In the genomic region with DNA sequence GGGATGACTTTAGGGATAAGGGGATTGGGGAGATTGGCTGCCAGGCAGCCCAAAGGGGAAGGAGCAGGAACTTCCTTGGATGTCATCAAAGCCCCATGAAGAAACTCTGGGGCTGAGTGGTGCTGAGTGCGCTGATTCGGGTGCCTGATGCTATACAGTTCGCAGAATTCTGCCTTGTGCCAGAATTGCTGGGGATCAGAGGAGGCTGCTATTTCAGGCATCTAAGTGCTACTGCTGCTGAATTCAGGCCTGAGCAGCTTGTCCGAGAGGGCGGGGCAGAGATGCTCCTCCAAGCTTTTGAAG, we compare ENCODE assay signal across 22 cellular contexts.
DNase-seq lines count a peak whose midpoint lies in the region; ATAC-seq and TF ChIP-seq lines count a peak whose summit lies in the region.
"Had no signal": no experiment of that assay in that cellular context is flagged by ENCODE, and none has a peak within 500 bp of the region (broad histone marks: within the 10 kb centered on the region; RNA-seq: fewer than 3 reads in every experiment).

No MANE protein-coding gene starts in this region.

- no peaks in the 10 kb centered on the region for H3K27me3 Mint-ChIP-seq in brain
- peaks cover 2% of the 10 kb centered on the region for H3K27me3 Mint-ChIP-seq in activated T-helper 1 cell treated with anti-CD3 and anti-CD28 coated beads, Interleukin-12 subunit alpha, Interleukin-12 subunit beta, Interleukin-2, Interleukin-4 antibody, amounts not matched to agents 30 ng/mL and 10 ng/mL and 1 ng/mL, durations not matched to agents 14 hours and 24 hours and 36 hours (ENCODE audit: insufficient read depth)
- H3K27me3 Mint-ChIP-seq: activated naive CD8-positive, alpha-beta T cell treated with anti-CD3 and anti-CD28 coated beads for 36 hours; B cell; naive thymus-derived CD4-positive, alpha-beta T cell had no signal

- H3K27me3 ChIP-seq in layer of hippocampus (ENCODE audit: control insufficient read depth, insufficient read depth, low read length): no peaks in the 10 kb centered on the region
- H3K27me3 ChIP-seq: stomach, upper lobe of right lung had no signal

- TF ChIP-seq CTCF in brain (conservative IDR thresholded peaks at IDR 0.05): no peak

- intact Hi-C loops in posterior cingulate gyrus (cut with DNase I): no loop called here
- intact Hi-C loops in activated T-helper 1 cell treated with anti-CD3 and anti-CD28 coated beads, Interleukin-12 subunit alpha, Interleukin-12 subunit beta, Interleukin-2, Interleukin-4 antibody, amounts not matched to agents 30 ng/mL and 10 ng/mL and 1 ng/mL, durations not matched to agents 14 hours and 24 hours and 36 hours (cut with micrococcal nuclease): no loop called here

- peaks cover 10% of the 10 kb centered on the region for H3K36me3 Mint-ChIP-seq in brain
- H3K36me3 Mint-ChIP-seq in activated T-helper 1 cell treated with anti-CD3 and anti-CD28 coated beads, Interleukin-12 subunit alpha, Interleukin-12 subunit beta, Interleukin-2, Interleukin-4 antibody, amounts not matched to agents 30 ng/mL and 10 ng/mL and 1 ng/mL, durations not matched to agents 14 hours and 24 hours and 36 hours (ENCODE audit: low read depth): peaks cover 5% of the 10 kb centered on the region

- H3K4me1 Mint-ChIP-seq in brain: peaks cover 70% of the 10 kb centered on the region
- H3K4me1 Mint-ChIP-seq in activated T-helper 1 cell treated with anti-CD3 and anti-CD28 coated beads, Interleukin-12 subunit alpha, Interleukin-12 subunit beta, Interleukin-2, Interleukin-4 antibody, amounts not matched to agents 30 ng/mL and 10 ng/mL and 1 ng/mL, durations not matched to agents 14 hours and 24 hours and 36 hours (ENCODE audit: low read depth): peaks cover 20% of the 10 kb centered on the region

- peak overlapping the region; percentile 42 for H3K27ac ChIP-seq in layer of hippocampus (ENCODE audit: low read depth, low read length)
- H3K27ac ChIP-seq: 22Rv1, coronary artery, stomach, upper lobe of right lung had no signal

- DNase-seq in DMS 273 (lab: John Stamatoyannopoulos, UW; ENCODE audit: unreplicated experiment) (peak; percentile 54), DMS 273 treated with DMSO at 0.1 percent for 48 hours (lab: John Stamatoyannopoulos, UW) (no peak), posterior cingulate gyrus (peak in 6 of 10 donors; percentile 38 to 90 (median 66)), activated gamma-delta T cell (lab: John Stamatoyannopoulos, UW) (no peak)
- DNase-seq in activated T-helper 1 cell treated with anti-CD3 and anti-CD28 coated beads, Interleukin-12 subunit alpha, Interleukin-12 subunit beta, Interleukin-2, Interleukin-4 antibody, amounts not matched to agents 30 ng/mL and 10 ng/mL and 1 ng/mL, durations not matched to agents 14 hours and 24 hours and 36 hours (ENCODE audit: low spot score): no peak
- DNase-seq: activated CD4-positive, CD25-positive, alpha-beta regulatory T cell treated with anti-CD3 and anti-CD28 coated beads, Interleukin-2, amount 50 U/mL, for 72 hours; activated naive CD8-positive, alpha-beta T cell treated with anti-CD3 and anti-CD28 coated beads for 36 hours; activated T-cell treated with anti-CD3 and anti-CD28 coated beads, Interleukin-2, amount 50 U/mL, for 48 hours; hippocampal formation; naive thymus-derived CD4-positive, alpha-beta T cell; NCI-H2081 treated with DMSO at 0.1 percent for 48 hours; NCI-H510A treated with DMSO at 0.1 percent for 48 hours; stimulated activated CD4-positive, alpha-beta T cell treated with anti-CD3 and anti-CD28 coated beads, Interleukin-12 subunit alpha, Interleukin-12 subunit beta, amount 100 ng/mL, for 4 hours; stomach; T1000; upper lobe of right lung had no signal

- peaks cover 0 to 7% (median 1%) of the 10 kb centered on the region in 5 experiments for H3K9me3 Mint-ChIP-seq in brain
- no peaks in the 10 kb centered on the region for H3K9me3 Mint-ChIP-seq in activated T-helper 1 cell treated with anti-CD3 and anti-CD28 coated beads, Interleukin-12 subunit alpha, Interleukin-12 subunit beta, Interleukin-2, Interleukin-4 antibody, amounts not matched to agents 30 ng/mL and 10 ng/mL and 1 ng/mL, durations not matched to agents 14 hours and 24 hours and 36 hours
- H3K9me3 Mint-ChIP-seq: activated naive CD8-positive, alpha-beta T cell treated with anti-CD3 and anti-CD28 coated beads for 36 hours; naive thymus-derived CD4-positive, alpha-beta T cell had no signal

- no peak for ATAC-seq in HG02610 (IDR thresholded peaks at IDR 0.05; ENCODE audit: unreplicated experiment)
- ATAC-seq: naive thymus-derived CD4-positive, alpha-beta T cell; upper lobe of right lung had no signal

- peak overlapping the region in 3 of 5 experiments; percentile 0 to 42 (median 4) for H3K4me3 Mint-ChIP-seq in brain
- H3K4me3 Mint-ChIP-seq in activated T-helper 1 cell treated with anti-CD3 and anti-CD28 coated beads, Interleukin-12 subunit alpha, Interleukin-12 subunit beta, Interleukin-2, Interleukin-4 antibody, amounts not matched to agents 30 ng/mL and 10 ng/mL and 1 ng/mL, durations not matched to agents 14 hours and 24 hours and 36 hours: no peak overlapping the region
- H3K4me3 Mint-ChIP-seq: activated naive CD8-positive, alpha-beta T cell treated with anti-CD3 and anti-CD28 coated beads for 36 hours; B cell; naive thymus-derived CD4-positive, alpha-beta T cell had no signal

- peak overlapping the region; percentile 92 to 98 (median 93) for H3K27ac Mint-ChIP-seq in brain
- H3K27ac Mint-ChIP-seq in activated T-helper 1 cell treated with anti-CD3 and anti-CD28 coated beads, Interleukin-12 subunit alpha, Interleukin-12 subunit beta, Interleukin-2, Interleukin-4 antibody, amounts not matched to agents 30 ng/mL and 10 ng/mL and 1 ng/mL, durations not matched to agents 14 hours and 24 hours and 36 hours: no peak overlapping the region
- H3K27ac Mint-ChIP-seq: activated naive CD8-positive, alpha-beta T cell treated with anti-CD3 and anti-CD28 coated beads for 36 hours; B cell; naive thymus-derived CD4-positive, alpha-beta T cell had no signal

Comparison
In these comparisons a context has a peak if more than half of its experiments do, and no peak if none do; other contexts are left out.
1. DNase-seq: peak in DMS 273 (single experiment) and posterior cingulate gyrus (6 of 10); none in DMS 273 treated with DMSO at 0.1 percent for 48 hours (single experiment), activated gamma-delta T cell (single experiment) and activated T-helper 1 cell treated with anti-CD3 and anti-CD28 coated beads, Interleukin-12 subunit alpha, Interleukin-12 subunit beta, Interleukin-2, Interleukin-4 antibody, amounts not matched to agents 30 ng/mL and 10 ng/mL and 1 ng/mL, durations not matched to agents 14 hours and 24 hours and 36 hours (single experiment).